In genomic region chr7:774161-775109, GRCh38 we compare ENCODE assay signal across 8 cellular contexts. TPM values are rescaled to one million over a fixed set of nuclear protein-coding genes. Genes with fewer than 3 reads are reported as not detected.
DNase-seq lines count a peak whose midpoint lies in the region; ATAC-seq lines count a peak whose summit lies in the region.

No MANE protein-coding gene starts in this region.

- H3K36me3 Mint-ChIP-seq in activated naive CD8-positive, alpha-beta T cell treated with anti-CD3 and anti-CD28 coated beads, Interleukin-2, amount 50 U/mL, for 24 hours (ENCODE audit: low read depth): peaks cover 11% of the 10 kb centered on the region

- DNase-seq in Right ventricle myocardium inferior (ENCODE audit: missing footprints) (no peak), cardiac septum (ENCODE audit: low spot score) (no peak), T follicular helper cell (ENCODE audit: low read depth) (peak; percentile 46), iPS-NIHi11 (ENCODE audit: low spot score) (peak; percentile 93)
- DNase-seq in activated naive CD8-positive, alpha-beta T cell treated with anti-CD3 and anti-CD28 coated beads, Interleukin-2, amount 50 U/mL, for 24 hours: peak; percentile 76
- DNase-seq in stimulated activated CD4-positive, alpha-beta T cell treated with anti-CD3 and anti-CD28 coated beads, Interleukin-1b, Interleukin-23, amount 100 ng/mL, for 4 hours (ENCODE audit: low read depth in 2 of 2): peak; percentile 62 to 66

- peak; percentile 56 for ATAC-seq in Right ventricle myocardium inferior
- ATAC-seq in activated naive CD8-positive, alpha-beta T cell treated with anti-CD3 and anti-CD28 coated beads, Interleukin-2, amount 50 U/mL, for 24 hours: peak; percentile 59
- no peak for ATAC-seq in HG02870 (IDR thresholded peaks at IDR 0.05; ENCODE audit: unreplicated experiment)
- no peak for ATAC-seq in GM21526 (IDR thresholded peaks at IDR 0.05; ENCODE audit: low FRiP score, unreplicated experiment)

- no peak overlapping the region for H3K4me3 Mint-ChIP-seq in activated naive CD8-positive, alpha-beta T cell treated with anti-CD3 and anti-CD28 coated beads, Interleukin-2, amount 50 U/mL, for 24 hours

- H3K27ac Mint-ChIP-seq in activated naive CD8-positive, alpha-beta T cell treated with anti-CD3 and anti-CD28 coated beads, Interleukin-2, amount 50 U/mL, for 24 hours: no peak overlapping the region

- no peaks in the 10 kb centered on the region for H3K27me3 Mint-ChIP-seq in activated naive CD8-positive, alpha-beta T cell treated with anti-CD3 and anti-CD28 coated beads, Interleukin-2, amount 50 U/mL, for 24 hours

- H3K9me3 Mint-ChIP-seq in activated naive CD8-positive, alpha-beta T cell treated with anti-CD3 and anti-CD28 coated beads, Interleukin-2, amount 50 U/mL, for 24 hours: no peaks in the 10 kb centered on the region

- H3K4me1 Mint-ChIP-seq in activated naive CD8-positive, alpha-beta T cell treated with anti-CD3 and anti-CD28 coated beads, Interleukin-2, amount 50 U/mL, for 24 hours: no peaks in the 10 kb centered on the region

- intact Hi-C loops in Right ventricle myocardium inferior (cut with DNase I): loop anchor here (2.0 to 5.0 kb wide), 3 partner anchors 42 to 452 kb away; no protein-coding TSS in a partner anchor
- intact Hi-C loops in cardiac septum (cut with DNase I): loop anchor here (2.0 to 5.0 kb wide), 3 partner anchors 107 to 452 kb away; no protein-coding TSS in a partner anchor

RNA-seq across cellular contexts. Expression of gene PRKAR1B, which starts 47.4 kb away (rescaled TPM):
- total RNA-seq in Right ventricle myocardium inferior (16.7 TPM), cardiac septum (13.5 TPM)

RNA-seq across cellular contexts. Expression of gene DNAAF5, which starts 47.9 kb away (rescaled TPM):
- total RNA-seq in Right ventricle myocardium inferior: 17.7 TPM
- total RNA-seq in cardiac septum: 22.1 TPM

RNA-seq across cellular contexts. Expression of gene SUN1, which starts 57.8 kb away (rescaled TPM):
- 176 TPM for total RNA-seq in Right ventricle myocardium inferior
- 153 TPM for total RNA-seq in cardiac septum

Comparison
In these comparisons a context has a peak if more than half of its experiments do, and no peak if none do; other contexts are left out.
1. ATAC-seq: peak in Right ventricle myocardium inferior (single experiment) and activated naive CD8-positive, alpha-beta T cell treated with anti-CD3 and anti-CD28 coated beads, Interleukin-2, amount 50 U/mL, for 24 hours (single experiment); none in HG02870 (single experiment) and GM21526 (single experiment).
2. DNase-seq: peak in T follicular helper cell (single experiment), activated naive CD8-positive, alpha-beta T cell treated with anti-CD3 and anti-CD28 coated beads, Interleukin-2, amount 50 U/mL, for 24 hours (single experiment), iPS-NIHi11 (single experiment) and stimulated activated CD4-positive, alpha-beta T cell treated with anti-CD3 and anti-CD28 coated beads, Interleukin-1b, Interleukin-23, amount 100 ng/mL, for 4 hours (2 of 2); none in Right ventricle myocardium inferior (single experiment) and cardiac septum (single experiment).